ENCODE assay signal across 1 cellular context in the genomic region with DNA sequence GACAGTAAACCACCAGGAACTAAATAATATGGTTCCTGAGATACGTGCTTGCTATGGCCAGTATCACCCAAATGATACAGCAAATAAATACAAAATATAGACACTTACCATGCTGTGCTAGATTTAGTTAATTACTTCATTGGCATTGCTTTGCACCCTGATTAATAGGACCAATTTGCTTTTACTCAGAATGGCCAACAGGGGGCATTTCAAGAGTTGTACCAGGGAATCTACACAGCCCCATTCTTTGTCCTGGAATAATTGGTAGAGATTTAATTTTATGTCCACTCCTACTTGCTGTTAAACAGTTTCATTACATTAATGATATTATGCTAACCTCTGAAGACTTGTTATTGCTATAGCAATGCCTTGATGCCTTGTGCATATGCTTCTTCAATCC.
TF ChIP-seq lines count a peak whose summit lies in the region.

No MANE protein-coding gene starts in this region.

TF ChIP-seq in WTC11, 78 proteins besides CTCF, POLR2A, EP300 and RAD21 (continued from another document):
- TF ChIP-seq ZNF317 (CRISPR knock-in tag; IDR thresholded peaks at IDR 0.05; ENCODE audit: borderline replicate concordance, low read depth) (no peak), USF1 (CRISPR knock-in tag; IDR thresholded peaks at IDR 0.05) (no peak), ZNF263 (CRISPR knock-in tag; IDR thresholded peaks at IDR 0.05; ENCODE audit: low read depth) (no peak), ETV6 (CRISPR knock-in tag; IDR thresholded peaks at IDR 0.05) (no peak), ZNF138 (CRISPR knock-in tag; conservative IDR thresholded peaks at IDR 0.05) (no peak)
